Comparison of ENCODE assay signal across 24 cellular contexts in genomic region chr1:213183036-213183672, GRCh38.
A peak's percentile ranks its signal among the peaks of the same experiment; 100 is the strongest.
DNase-seq lines count a peak whose midpoint lies in the region; ATAC-seq, FAIRE-seq and TF ChIP-seq lines count a peak whose summit lies in the region.
"Had no signal": no experiment of that assay in that cellular context is flagged by ENCODE, and none has a peak within 500 bp of the region (broad histone marks: within the 10 kb centered on the region; RNA-seq: fewer than 3 reads in every experiment).

No MANE protein-coding gene starts in this region.

- H3K9me3 ChIP-seq in OCI-LY3 (ENCODE audit: insufficient read depth, low read length) (peaks cover 9% of the 10 kb centered on the region), HepG2 (ENCODE audit: low read length) (peaks cover 10% of the 10 kb centered on the region; the same call in 1 of the 2 replicates)

- FAIRE-seq in GM18507 (lab: Jason Lieb, UNC) (peak; percentile 62), HepG2 (lab: Jason Lieb, UNC) (no peak)
- FAIRE-seq: GM12892 had no signal

- TF ChIP-seq RAD21 in HepG2 (CRISPR knock-in tag; IDR thresholded peaks at IDR 0.05): no peak

- POLR2A ChIA-PET in HepG2 (lab: Yijun Ruan, JAX): no interaction called here

- peak; percentile 59 for ATAC-seq in GM19452 (IDR thresholded peaks at IDR 0.05; ENCODE audit: unreplicated experiment)
- no peak for ATAC-seq in HepG2
- no peak for ATAC-seq in left ventricle myocardium superior
- ATAC-seq: CD8-positive, alpha-beta T cell had no signal

- intact Hi-C loops in HepG2 (cut with micrococcal nuclease; ENCODE audit: unreplicated experiment) (no loop called here), left ventricle myocardium superior (cut with micrococcal nuclease) (no loop called here)

- peak overlapping the region; percentile 72 for H3K4me2 ChIP-seq in OCI-LY3 (ENCODE audit: low read length)
- no peak overlapping the region for H3K4me2 ChIP-seq in HepG2 (ENCODE audit: low read depth, low read length)
- H3K4me2 ChIP-seq: SK-N-SH had no signal

- H3K4me1 ChIP-seq in OCI-LY3 (ENCODE audit: low read length) (peaks cover 18% of the 10 kb centered on the region), HepG2 (ENCODE audit: insufficient read depth, low read length) (no peaks in the 10 kb centered on the region)

- CTCF ChIA-PET in HepG2 (lab: Yijun Ruan, JAX; ENCODE audit: low intra/inter-chr PET ratio, low total read pairs): no interaction called here

- no peak overlapping the region for H2AFZ ChIP-seq in OCI-LY3 (ENCODE audit: low read depth, low read length)
- no peak overlapping the region for H2AFZ ChIP-seq in HepG2 (ENCODE audit: low read length)

- H3K27me3 ChIP-seq in OCI-LY3 (ENCODE audit: low read depth, low read length) (no peaks in the 10 kb centered on the region), HepG2 (ENCODE audit: control insufficient read depth in 1 of 2, insufficient read depth in 2 of 2, low read length in 2 of 2) (no peaks in the 10 kb centered on the region), brain microvascular endothelial cell (replicated peaks) (no peaks in the 10 kb centered on the region)

- H4K20me1 ChIP-seq in OCI-LY3 (ENCODE audit: insufficient read depth, low read length) (no peaks in the 10 kb centered on the region), HepG2 (ENCODE audit: insufficient read depth, low read length) (no peaks in the 10 kb centered on the region)

- TF ChIP-seq CTCF in OCI-LY3 (IDR thresholded peaks at IDR 0.05; ENCODE audit: low read depth, low read length) (no peak), HepG2 (CRISPR knock-in tag; IDR thresholded peaks at IDR 0.05) (no peak), brain microvascular endothelial cell (IDR thresholded peaks at IDR 0.05; ENCODE audit: low read depth, low read length, missing control alignments) (no peak)

- DNase-seq in GM18507 (ENCODE audit: extremely low spot score, insufficient read length, low read depth) (no peak), HepG2 (ENCODE audit: low spot score) (no peak), NCI-H128 (lab: John Stamatoyannopoulos, UW; ENCODE audit: unreplicated experiment) (no peak), HUDEP-2 (lab: John Stamatoyannopoulos, UW; ENCODE audit: unreplicated experiment in 76 of 76) (no peak), left ventricle myocardium superior (no peak), brain microvascular endothelial cell (no peak)
- DNase-seq: 8988T; C1 segment of cervical spinal cord; CD8-positive, alpha-beta T cell; DND-41; Karpas-422; NCI-H1417; NCI-H1694 treated with DMSO at 0.1 percent for 48 hours; NCI-H2081 treated with DMSO at 0.1 percent for 48 hours; NCI-H2171 treated with DMSO at 0.1 percent for 48 hours; NCI-H446; NCI-H526; SIG-M5; SK-N-SH; T-helper 2 cell had no signal

- TF ChIP-seq POLR2A in HepG2 (IDR thresholded peaks at IDR 0.05; ENCODE audit: insufficient read depth in 1 of 2, low read depth in 2 of 2, low read length in 2 of 2): no peak

- 96% methylated on average over 3 of the region's 3 CpGs for WGBS in HepG2 (ENCODE audit: low lambda C conversion rate)

- H3K36me3 ChIP-seq in OCI-LY3 (replicated peaks; ENCODE audit: low read depth, low read length): peaks cover 19% of the 10 kb centered on the region
- H3K36me3 ChIP-seq in HepG2 (replicated peaks in 1 of 2; ENCODE audit: control insufficient read depth in 1 of 2, insufficient read depth in 2 of 2, low read length in 2 of 2): peaks cover 0 to 3% of the 10 kb centered on the region in 2 experiments; a peak in 1 of 5 replicates
- no peaks in the 10 kb centered on the region for H3K36me3 ChIP-seq in brain microvascular endothelial cell (replicated peaks)

- TF ChIP-seq EP300 in HepG2 (IDR thresholded peaks at IDR 0.05; ENCODE audit: low read depth in 2 of 2, low read length in 2 of 2): no peak
- no peak for TF ChIP-seq EP300 in HepG2 (CRISPR knock-in tag; IDR thresholded peaks at IDR 0.05; ENCODE audit: borderline replicate concordance)

- BruUV-seq in HepG2 (replicated peaks; lab: Mats Ljungman, UMichigan): TSS peak; percentile 25

- no peaks in the 10 kb centered on the region for H3K79me2 ChIP-seq in OCI-LY3 (ENCODE audit: low read length)
- no peaks in the 10 kb centered on the region for H3K79me2 ChIP-seq in HepG2 (ENCODE audit: insufficient read depth, low read length)

- H3K4me3 ChIP-seq in OCI-LY3 (ENCODE audit: low read length) (peak overlapping the region; percentile 57), HepG2 (replicated peaks in 1 of 3; ENCODE audit: insufficient read depth in 1 of 3, low read depth in 2 of 3, low read length in 3 of 3) (no peak overlapping the region), brain microvascular endothelial cell (ENCODE audit: low read depth, low read length) (no peak overlapping the region)

- in situ Hi-C loops in HepG2 (cut with HindIII; ENCODE audit: extremely low pct_ligation_motif_present, low pct_unique_long_range_greater_than_20kb): no loop called here
- in situ Hi-C loops in brain microvascular endothelial cell (cut with HindIII; ENCODE audit: low pct_ligation_motif_present, low sequenced_read_pairs): no loop called here

- peak overlapping the region; percentile 21; the same call in 1 of the 2 replicates for H3K9ac ChIP-seq in OCI-LY3 (ENCODE audit: low read length)
- no peak overlapping the region for H3K9ac ChIP-seq in HepG2 (ENCODE audit: insufficient read depth, low read depth, low read length)
- H3K9ac ChIP-seq: SK-N-SH had no signal

- H3K27ac ChIP-seq in OCI-LY3 (ENCODE audit: low read length) (peak overlapping the region; percentile 49), HepG2 (ENCODE audit: extremely low read length, insufficient read depth, low read length) (no peak overlapping the region), brain microvascular endothelial cell (no peak overlapping the region)
- H3K27ac ChIP-seq: HL-60 had no signal

TF ChIP-seq in HepG2, 621 proteins besides CTCF, POLR2A, EP300 and RAD21:
- TF ChIP-seq NR2F1 (CRISPR knock-in tag; IDR thresholded peaks at IDR 0.05) (no peak), YEATS2 (CRISPR knock-in tag; IDR thresholded peaks at IDR 0.05; ENCODE audit: borderline replicate concordance) (no peak), KDM5A (IDR thresholded peaks at IDR 0.05; ENCODE audit: borderline replicate concordance, low read length) (no peak), ZNF574 (CRISPR knock-in tag; IDR thresholded peaks at IDR 0.05) (no peak), CEBPG (CRISPR knock-in tag; IDR thresholded peaks at IDR 0.05) (no peak), ZNF724P (CRISPR knock-in tag; IDR thresholded peaks at IDR 0.05; ENCODE audit: borderline replicate concordance) (no peak), DR1 (CRISPR knock-in tag; IDR thresholded peaks at IDR 0.05) (no peak), ZNF329 (CRISPR knock-in tag; IDR thresholded peaks at IDR 0.05; ENCODE audit: low read depth) (no peak)
